2 cellular contexts compared by ENCODE assay signal in the genomic region with DNA sequence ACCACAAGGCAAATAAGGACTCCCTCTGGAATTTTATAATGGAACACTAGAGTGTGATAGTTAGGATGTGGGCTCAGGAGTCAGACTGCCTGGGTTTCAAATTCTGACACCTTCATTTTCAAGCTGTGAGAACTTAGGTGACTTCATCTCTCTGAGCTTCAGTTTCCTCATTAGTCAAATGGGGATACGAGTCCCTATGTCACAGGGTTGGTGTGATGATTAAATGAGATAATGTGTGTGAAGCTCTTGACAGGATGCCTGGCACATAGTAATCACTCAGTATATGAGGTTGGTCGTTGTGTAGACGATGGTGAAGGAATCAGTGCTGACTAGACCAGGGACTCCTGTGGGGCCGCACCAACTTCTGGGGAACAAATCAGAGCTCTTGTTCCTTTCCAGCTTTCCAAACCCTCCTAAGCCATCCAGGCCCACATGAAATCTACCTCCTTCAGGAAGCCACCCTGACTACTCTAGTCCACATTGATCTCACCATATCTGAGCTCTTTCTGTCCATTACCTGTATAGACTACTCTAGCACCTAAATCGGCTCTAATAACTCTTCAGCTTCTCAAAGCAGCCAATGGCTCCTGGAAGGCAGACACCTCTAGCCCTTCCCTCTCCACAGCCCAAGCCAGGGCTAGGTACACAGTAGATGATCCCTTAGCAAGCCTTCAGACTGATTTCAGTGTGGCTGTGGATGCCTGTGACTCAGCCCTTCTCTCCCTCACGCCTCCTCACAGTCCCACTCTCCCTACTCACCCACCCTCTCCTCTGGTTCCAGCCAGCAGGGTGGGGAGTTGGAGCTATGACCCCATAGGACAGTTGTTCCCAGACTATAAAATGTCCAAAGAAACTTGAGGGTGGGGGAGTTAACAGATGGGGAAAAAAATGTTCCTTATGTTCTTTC.
TF ChIP-seq lines count a peak whose summit lies in the region.

No MANE protein-coding gene starts in this region.

TF ChIP-seq in HepG2, 621 proteins besides CTCF, POLR2A, EP300 and RAD21 (continues in another document):
- TF ChIP-seq ZNF709 (CRISPR knock-in tag; IDR thresholded peaks at IDR 0.05) (no peak), ZNF644 (CRISPR knock-in tag; IDR thresholded peaks at IDR 0.05; ENCODE audit: low read depth) (no peak), MIXL1 (CRISPR knock-in tag; IDR thresholded peaks at IDR 0.05) (no peak), CREB1 (IDR thresholded peaks at IDR 0.05) (no peak), CREB1 (CRISPR knock-in tag; IDR thresholded peaks at IDR 0.05) (no peak), RARG (CRISPR knock-in tag; IDR thresholded peaks at IDR 0.05; ENCODE audit: low read depth) (no peak)
- TF ChIP-seq, protein P1, sequence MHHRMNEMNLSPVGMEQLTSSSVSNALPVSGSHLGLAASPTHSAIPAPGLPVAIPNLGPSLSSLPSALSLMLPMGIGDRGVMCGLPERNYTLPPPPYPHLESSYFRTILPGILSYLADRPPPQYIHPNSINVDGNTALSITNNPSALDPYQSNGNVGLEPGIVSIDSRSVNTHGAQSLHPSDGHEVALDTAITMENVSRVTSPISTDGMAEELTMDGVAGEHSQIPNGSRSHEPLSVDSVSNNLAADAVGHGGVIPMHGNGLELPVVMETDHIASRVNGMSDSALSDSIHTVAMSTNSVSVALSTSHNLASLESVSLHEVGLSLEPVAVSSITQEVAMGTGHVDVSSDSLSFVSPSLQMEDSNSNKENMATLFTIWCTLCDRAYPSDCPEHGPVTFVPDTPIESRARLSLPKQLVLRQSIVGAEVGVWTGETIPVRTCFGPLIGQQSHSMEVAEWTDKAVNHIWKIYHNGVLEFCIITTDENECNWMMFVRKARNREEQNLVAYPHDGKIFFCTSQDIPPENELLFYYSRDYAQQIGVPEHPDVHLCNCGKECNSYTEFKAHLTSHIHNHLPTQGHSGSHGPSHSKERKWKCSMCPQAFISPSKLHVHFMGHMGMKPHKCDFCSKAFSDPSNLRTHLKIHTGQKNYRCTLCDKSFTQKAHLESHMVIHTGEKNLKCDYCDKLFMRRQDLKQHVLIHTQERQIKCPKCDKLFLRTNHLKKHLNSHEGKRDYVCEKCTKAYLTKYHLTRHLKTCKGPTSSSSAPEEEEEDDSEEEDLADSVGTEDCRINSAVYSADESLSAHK (CRISPR knock-in tag; IDR thresholded peaks at IDR 0.05; ENCODE audit: borderline replicate concordance) = no peak
- TF ChIP-seq, protein P2, sequence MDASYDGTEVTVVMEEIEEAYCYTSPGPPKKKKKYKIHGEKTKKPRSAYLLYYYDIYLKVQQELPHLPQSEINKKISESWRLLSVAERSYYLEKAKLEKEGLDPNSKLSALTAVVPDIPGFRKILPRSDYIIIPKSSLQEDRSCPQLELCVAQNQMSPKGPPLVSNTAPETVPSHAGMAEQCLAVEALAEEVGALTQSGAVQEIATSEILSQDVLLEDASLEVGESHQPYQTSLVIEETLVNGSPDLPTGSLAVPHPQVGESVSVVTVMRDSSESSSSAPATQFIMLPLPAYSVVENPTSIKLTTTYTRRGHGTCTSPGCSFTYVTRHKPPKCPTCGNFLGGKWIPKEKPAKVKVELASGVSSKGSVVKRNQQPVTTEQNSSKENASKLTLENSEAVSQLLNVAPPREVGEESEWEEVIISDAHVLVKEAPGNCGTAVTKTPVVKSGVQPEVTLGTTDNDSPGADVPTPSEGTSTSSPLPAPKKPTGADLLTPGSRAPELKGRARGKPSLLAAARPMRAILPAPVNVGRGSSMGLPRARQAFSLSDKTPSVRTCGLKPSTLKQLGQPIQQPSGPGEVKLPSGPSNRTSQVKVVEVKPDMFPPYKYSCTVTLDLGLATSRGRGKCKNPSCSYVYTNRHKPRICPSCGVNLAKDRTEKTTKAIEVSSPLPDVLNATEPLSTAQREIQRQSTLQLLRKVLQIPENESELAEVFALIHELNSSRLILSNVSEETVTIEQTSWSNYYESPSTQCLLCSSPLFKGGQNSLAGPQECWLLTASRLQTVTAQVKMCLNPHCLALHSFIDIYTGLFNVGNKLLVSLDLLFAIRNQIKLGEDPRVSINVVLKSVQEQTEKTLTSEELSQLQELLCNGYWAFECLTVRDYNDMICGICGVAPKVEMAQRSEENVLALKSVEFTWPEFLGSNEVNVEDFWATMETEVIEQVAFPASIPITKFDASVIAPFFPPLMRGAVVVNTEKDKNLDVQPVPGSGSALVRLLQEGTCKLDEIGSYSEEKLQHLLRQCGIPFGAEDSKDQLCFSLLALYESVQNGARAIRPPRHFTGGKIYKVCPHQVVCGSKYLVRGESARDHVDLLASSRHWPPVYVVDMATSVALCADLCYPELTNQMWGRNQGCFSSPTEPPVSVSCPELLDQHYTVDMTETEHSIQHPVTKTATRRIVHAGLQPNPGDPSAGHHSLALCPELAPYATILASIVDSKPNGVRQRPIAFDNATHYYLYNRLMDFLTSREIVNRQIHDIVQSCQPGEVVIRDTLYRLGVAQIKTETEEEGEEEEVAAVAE (CRISPR knock-in tag; IDR thresholded peaks at IDR 0.05; ENCODE audit: borderline replicate concordance) = no peak
- TF ChIP-seq, protein P3, sequence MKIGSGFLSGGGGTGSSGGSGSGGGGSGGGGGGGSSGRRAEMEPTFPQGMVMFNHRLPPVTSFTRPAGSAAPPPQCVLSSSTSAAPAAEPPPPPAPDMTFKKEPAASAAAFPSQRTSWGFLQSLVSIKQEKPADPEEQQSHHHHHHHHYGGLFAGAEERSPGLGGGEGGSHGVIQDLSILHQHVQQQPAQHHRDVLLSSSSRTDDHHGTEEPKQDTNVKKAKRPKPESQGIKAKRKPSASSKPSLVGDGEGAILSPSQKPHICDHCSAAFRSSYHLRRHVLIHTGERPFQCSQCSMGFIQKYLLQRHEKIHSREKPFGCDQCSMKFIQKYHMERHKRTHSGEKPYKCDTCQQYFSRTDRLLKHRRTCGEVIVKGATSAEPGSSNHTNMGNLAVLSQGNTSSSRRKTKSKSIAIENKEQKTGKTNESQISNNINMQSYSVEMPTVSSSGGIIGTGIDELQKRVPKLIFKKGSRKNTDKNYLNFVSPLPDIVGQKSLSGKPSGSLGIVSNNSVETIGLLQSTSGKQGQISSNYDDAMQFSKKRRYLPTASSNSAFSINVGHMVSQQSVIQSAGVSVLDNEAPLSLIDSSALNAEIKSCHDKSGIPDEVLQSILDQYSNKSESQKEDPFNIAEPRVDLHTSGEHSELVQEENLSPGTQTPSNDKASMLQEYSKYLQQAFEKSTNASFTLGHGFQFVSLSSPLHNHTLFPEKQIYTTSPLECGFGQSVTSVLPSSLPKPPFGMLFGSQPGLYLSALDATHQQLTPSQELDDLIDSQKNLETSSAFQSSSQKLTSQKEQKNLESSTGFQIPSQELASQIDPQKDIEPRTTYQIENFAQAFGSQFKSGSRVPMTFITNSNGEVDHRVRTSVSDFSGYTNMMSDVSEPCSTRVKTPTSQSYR (CRISPR knock-in tag; IDR thresholded peaks at IDR 0.05; ENCODE audit: borderline replicate concordance) = no peak
- TF ChIP-seq, protein P4, sequence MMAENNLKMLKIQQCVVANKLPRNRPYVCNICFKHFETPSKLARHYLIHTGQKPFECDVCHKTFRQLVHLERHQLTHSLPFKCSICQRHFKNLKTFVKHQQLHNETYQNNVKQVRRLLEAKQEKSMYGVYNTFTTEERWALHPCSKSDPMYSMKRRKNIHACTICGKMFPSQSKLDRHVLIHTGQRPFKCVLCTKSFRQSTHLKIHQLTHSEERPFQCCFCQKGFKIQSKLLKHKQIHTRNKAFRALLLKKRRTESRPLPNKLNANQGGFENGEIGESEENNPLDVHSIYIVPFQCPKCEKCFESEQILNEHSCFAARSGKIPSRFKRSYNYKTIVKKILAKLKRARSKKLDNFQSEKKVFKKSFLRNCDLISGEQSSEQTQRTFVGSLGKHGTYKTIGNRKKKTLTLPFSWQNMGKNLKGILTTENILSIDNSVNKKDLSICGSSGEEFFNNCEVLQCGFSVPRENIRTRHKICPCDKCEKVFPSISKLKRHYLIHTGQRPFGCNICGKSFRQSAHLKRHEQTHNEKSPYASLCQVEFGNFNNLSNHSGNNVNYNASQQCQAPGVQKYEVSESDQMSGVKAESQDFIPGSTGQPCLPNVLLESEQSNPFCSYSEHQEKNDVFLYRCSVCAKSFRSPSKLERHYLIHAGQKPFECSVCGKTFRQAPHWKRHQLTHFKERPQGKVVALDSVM (CRISPR knock-in tag; IDR thresholded peaks at IDR 0.05) = no peak

TF ChIP-seq in H1, 55 proteins besides CTCF, POLR2A, EP300 and RAD21:
- TF ChIP-seq RFX5 (IDR thresholded peaks at IDR 0.05; ENCODE audit: borderline replicate concordance, low read depth, low read length) (no peak), SP2 (IDR thresholded peaks at IDR 0.05; ENCODE audit: low read length) (no peak), RXRA (IDR thresholded peaks at IDR 0.05; ENCODE audit: insufficient read depth, low read depth, low read length) (no peak), BCL11A (IDR thresholded peaks at IDR 0.05; ENCODE audit: low read depth in 2 of 2, low read length in 2 of 2) (no peak), RBBP5 (IDR thresholded peaks at IDR 0.05; ENCODE audit: borderline replicate concordance, low read depth, low read length) (no peak), CREB1 (IDR thresholded peaks at IDR 0.05) (no peak), NRF1 (IDR thresholded peaks at IDR 0.05; ENCODE audit: low read depth, low read length) (no peak), ZNF274 (IDR thresholded peaks at IDR 0.05; ENCODE audit: borderline replicate concordance, extremely low read depth, low read length) (no peak), SIN3A (conservative IDR thresholded peaks at IDR 0.05 in 1 of 2, IDR thresholded peaks at IDR 0.05 in 1 of 2; ENCODE audit: low read depth in 1 of 2, low read length in 2 of 2) (no peak), SP1 (IDR thresholded peaks at IDR 0.05; ENCODE audit: low read depth, low read length) (no peak), SIX5 (IDR thresholded peaks at IDR 0.05; ENCODE audit: low read depth, low read length) (no peak), PHF8 (conservative IDR thresholded peaks at IDR 0.05; ENCODE audit: low read depth, low read length) (no peak), CBX8 (IDR thresholded peaks at IDR 0.05; ENCODE audit: borderline replicate concordance, low read depth, low read length) (no peak), POLR2AphosphoS5 (IDR thresholded peaks at IDR 0.05; ENCODE audit: low read depth, low read length) (no peak)
- TF ChIP-seq, protein P5, sequence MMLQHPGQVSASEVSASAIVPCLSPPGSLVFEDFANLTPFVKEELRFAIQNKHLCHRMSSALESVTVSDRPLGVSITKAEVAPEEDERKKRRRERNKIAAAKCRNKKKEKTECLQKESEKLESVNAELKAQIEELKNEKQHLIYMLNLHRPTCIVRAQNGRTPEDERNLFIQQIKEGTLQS (IDR thresholded peaks at IDR 0.05; ENCODE audit: insufficient read depth, low read depth, low read length) = no peak
- TF ChIP-seq, protein P6, sequence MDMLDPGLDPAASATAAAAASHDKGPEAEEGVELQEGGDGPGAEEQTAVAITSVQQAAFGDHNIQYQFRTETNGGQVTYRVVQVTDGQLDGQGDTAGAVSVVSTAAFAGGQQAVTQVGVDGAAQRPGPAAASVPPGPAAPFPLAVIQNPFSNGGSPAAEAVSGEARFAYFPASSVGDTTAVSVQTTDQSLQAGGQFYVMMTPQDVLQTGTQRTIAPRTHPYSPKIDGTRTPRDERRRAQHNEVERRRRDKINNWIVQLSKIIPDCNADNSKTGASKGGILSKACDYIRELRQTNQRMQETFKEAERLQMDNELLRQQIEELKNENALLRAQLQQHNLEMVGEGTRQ (IDR thresholded peaks at IDR 0.05; ENCODE audit: low read length) = no peak
- TF ChIP-seq, protein P7, sequence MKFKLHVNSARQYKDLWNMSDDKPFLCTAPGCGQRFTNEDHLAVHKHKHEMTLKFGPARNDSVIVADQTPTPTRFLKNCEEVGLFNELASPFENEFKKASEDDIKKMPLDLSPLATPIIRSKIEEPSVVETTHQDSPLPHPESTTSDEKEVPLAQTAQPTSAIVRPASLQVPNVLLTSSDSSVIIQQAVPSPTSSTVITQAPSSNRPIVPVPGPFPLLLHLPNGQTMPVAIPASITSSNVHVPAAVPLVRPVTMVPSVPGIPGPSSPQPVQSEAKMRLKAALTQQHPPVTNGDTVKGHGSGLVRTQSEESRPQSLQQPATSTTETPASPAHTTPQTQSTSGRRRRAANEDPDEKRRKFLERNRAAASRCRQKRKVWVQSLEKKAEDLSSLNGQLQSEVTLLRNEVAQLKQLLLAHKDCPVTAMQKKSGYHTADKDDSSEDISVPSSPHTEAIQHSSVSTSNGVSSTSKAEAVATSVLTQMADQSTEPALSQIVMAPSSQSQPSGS (IDR thresholded peaks at IDR 0.05; ENCODE audit: low read length) = no peak
TF ChIP-seq in H1: peak in this region for 0.
